1 cellular context compared by ENCODE assay signal in genomic region chr13:37597477-37597876, GRCh38.
TF ChIP-seq lines count a peak whose summit lies in the region.

No MANE protein-coding gene starts in this region.

TF ChIP-seq in SK-N-SH treated with all-trans-retinoic acid at 6 μM for 48 hours, 23 proteins besides CTCF, POLR2A, EP300 and RAD21 (continued from another document):
- TF ChIP-seq TSHZ2 (CRISPR knock-in tag; IDR thresholded peaks at IDR 0.05) (no peak), RARB (CRISPR knock-in tag; IDR thresholded peaks at IDR 0.05) (no peak), OSR1 (CRISPR knock-in tag; IDR thresholded peaks at IDR 0.05) (no peak), ZNF565 (CRISPR knock-in tag; conservative IDR thresholded peaks at IDR 0.05; ENCODE audit: low read depth) (no peak), ZFP3 (CRISPR knock-in tag; IDR thresholded peaks at IDR 0.05) (no peak), TCF4 (CRISPR knock-in tag; IDR thresholded peaks at IDR 0.05; ENCODE audit: borderline replicate concordance) (no peak)
